In genomic region chr14:54866588-54866987, GRCh38 we compare ENCODE assay signal across 14 cellular contexts. TPM values are rescaled to one million over a fixed set of nuclear protein-coding genes. Genes with fewer than 3 reads are reported as not detected.
DNase-seq lines count a peak whose midpoint lies in the region; ATAC-seq and TF ChIP-seq lines count a peak whose summit lies in the region.
"Had no signal": no experiment of that assay in that cellular context is flagged by ENCODE, and none has a peak within 500 bp of the region (broad histone marks: within the 10 kb centered on the region; RNA-seq: fewer than 3 reads in every experiment).

No MANE protein-coding gene starts in this region.

- peaks cover 14% of the 10 kb centered on the region for H3K79me2 ChIP-seq in GM23338 (replicated peaks; ENCODE audit: insufficient read depth)

- no peak for TF ChIP-seq POLR2A in NB4 (IDR thresholded peaks at IDR 0.05; ENCODE audit: extremely low read depth, insufficient read length)
- no peak for TF ChIP-seq POLR2A in spleen (IDR thresholded peaks at IDR 0.05)

- H3K36me3 Mint-ChIP-seq in central memory CD8-positive, alpha-beta T cell (ENCODE audit: insufficient read depth) = peaks cover 11% of the 10 kb centered on the region
- H3K36me3 Mint-ChIP-seq in natural killer cell (no peaks in the 10 kb centered on the region), GM23338 (ENCODE audit: low read depth) (peaks cover 9% of the 10 kb centered on the region)
- H3K36me3 Mint-ChIP-seq: neural progenitor cell had no signal

- H3K4me3 ChIP-seq in NB4 (ENCODE audit: low read depth, low read length) = no peak overlapping the region
- no peak overlapping the region for H3K4me3 ChIP-seq in spleen
- H3K4me3 ChIP-seq in GM23338 = no peak overlapping the region
- H3K4me3 ChIP-seq: coronary artery, neural progenitor cell had no signal

- H3K27me3 ChIP-seq in spleen (replicated peaks in 1 of 7) (no peaks in the 10 kb centered on the region), GM23338 (ENCODE audit: insufficient read depth) (no peaks in the 10 kb centered on the region)
- H3K27me3 ChIP-seq: neural progenitor cell had no signal

- no peaks in the 10 kb centered on the region for H3F3A ChIP-seq in GM23338 (replicated peaks; ENCODE audit: low read depth)

- WGBS in spleen, 5 donors = 64 to 84% (median 78%) methylated on average over 4 of the region's 4 CpGs

- in situ Hi-C loops in GM13977 (cut with MboI; ENCODE audit: low pct_unique_long_range_greater_than_20kb, low sequenced_read_pairs, unreplicated experiment) = no loop called here

- no peak for ATAC-seq in central memory CD8-positive, alpha-beta T cell (replicated peaks; ENCODE audit: extremely low read depth, poor library complexity, severe bottlenecking)
- ATAC-seq in natural killer cell (peak in 2 of 3 donors; percentile 41 to 47), HG02678 (IDR thresholded peaks at IDR 0.05; ENCODE audit: unreplicated experiment) (no peak), GM23338 (no peak)

- intact Hi-C loops in natural killer cell (cut with micrococcal nuclease) = no loop called here
- intact Hi-C loops in spleen (cut with DNase I; ENCODE audit: low total_unique reads) = no loop called here

- H3K4me1 ChIP-seq in spleen (peaks cover 0 to 21% (median 12%) of the 10 kb centered on the region in 6 donors), GM23338 (ENCODE audit: insufficient read depth) (peaks cover 4% of the 10 kb centered on the region)

- H3K9me3 ChIP-seq in spleen = no peaks in the 10 kb centered on the region

- no peak for TF ChIP-seq CTCF in GM13977 (IDR thresholded peaks at IDR 0.05; ENCODE audit: extremely low read depth, insufficient read depth, missing control alignments)
- TF ChIP-seq CTCF in NB4 (IDR thresholded peaks at IDR 0.05; ENCODE audit: low read depth, low read length) = no peak
- no peak for TF ChIP-seq CTCF in natural killer cell (IDR thresholded peaks at IDR 0.05)
- TF ChIP-seq CTCF in spleen (IDR thresholded peaks at IDR 0.05 in 8 of 11, conservative IDR thresholded peaks at IDR 0.05 in 3 of 11) = no peak
- no peak for TF ChIP-seq CTCF in GM23338 (conservative IDR thresholded peaks at IDR 0.05; ENCODE audit: low read depth in 2 of 2)

- H3K4me3 Mint-ChIP-seq in central memory CD8-positive, alpha-beta T cell = no peak overlapping the region
- H3K4me3 Mint-ChIP-seq in natural killer cell (no peak overlapping the region), GM23338 (no peak overlapping the region)
- H3K4me3 Mint-ChIP-seq: HFFc6, memory B cell, neural progenitor cell had no signal

- peaks cover 0 to 29% (median 2%) of the 10 kb centered on the region in 6 donors for H3K36me3 ChIP-seq in spleen
- H3K36me3 ChIP-seq in GM23338 (ENCODE audit: insufficient read depth) = no peaks in the 10 kb centered on the region
- H3K36me3 ChIP-seq: neural progenitor cell had no signal

- no peaks in the 10 kb centered on the region for H3K9me2 ChIP-seq in GM23338 (ENCODE audit: insufficient read depth)

- DNase-seq in GM13977 (ENCODE audit: low spot score) = peak; percentile 45
- DNase-seq in NB4 (ENCODE audit: low read depth) = peak; percentile 31
- no peak for DNase-seq in central memory CD8-positive, alpha-beta T cell (ENCODE audit: low spot score in 2 of 2)
- DNase-seq in natural killer cell = no peak
- no peak for DNase-seq in spleen
- no peak for DNase-seq in GM23338 (ENCODE audit: low spot score)
- DNase-seq: activated naive CD4-positive, alpha-beta T cell treated with Interleukin-2 at 50 U/mL for 16 hours; HFFc6; NCI-H2081; RPMI8226 had no signal

- H3K4me1 Mint-ChIP-seq in central memory CD8-positive, alpha-beta T cell = peaks cover 29% of the 10 kb centered on the region
- peaks cover 39 to 57% of the 10 kb centered on the region in 2 donors for H3K4me1 Mint-ChIP-seq in natural killer cell
- H3K4me1 Mint-ChIP-seq in GM23338 = peaks cover 17% of the 10 kb centered on the region

- no peak overlapping the region for H2AFZ ChIP-seq in GM23338
- H2AFZ ChIP-seq: neural progenitor cell had no signal

- H3K27me3 Mint-ChIP-seq in central memory CD8-positive, alpha-beta T cell = no peaks in the 10 kb centered on the region
- no peaks in the 10 kb centered on the region for H3K27me3 Mint-ChIP-seq in natural killer cell (ENCODE audit: low read depth in 2 of 2)
- H3K27me3 Mint-ChIP-seq in GM23338 (ENCODE audit: insufficient read depth, low read depth, poor library complexity) = peaks cover 13% of the 10 kb centered on the region
- H3K27me3 Mint-ChIP-seq: memory B cell had no signal

- H3K4me2 ChIP-seq in GM23338 = no peak overlapping the region
- H3K4me2 ChIP-seq: neural progenitor cell had no signal

- H3K27ac ChIP-seq in spleen (no peak overlapping the region), GM23338 (ENCODE audit: low read depth) (no peak overlapping the region)
- H3K27ac ChIP-seq: coronary artery, neural progenitor cell had no signal

- H3K9me3 Mint-ChIP-seq in central memory CD8-positive, alpha-beta T cell = no peaks in the 10 kb centered on the region
- no peaks in the 10 kb centered on the region for H3K9me3 Mint-ChIP-seq in natural killer cell
- peaks cover 10% of the 10 kb centered on the region for H3K9me3 Mint-ChIP-seq in GM23338
- H3K9me3 Mint-ChIP-seq: HFFc6, memory B cell had no signal

- peak overlapping the region; percentile 48 for H3K27ac Mint-ChIP-seq in central memory CD8-positive, alpha-beta T cell (ENCODE audit: low read depth)
- H3K27ac Mint-ChIP-seq in natural killer cell (peak overlapping the region; percentile 33 to 77), GM23338 (no peak overlapping the region)
- H3K27ac Mint-ChIP-seq: HFFc6, memory B cell, neural progenitor cell had no signal

- no peaks in the 10 kb centered on the region for H4K20me1 ChIP-seq in GM23338 (replicated peaks; ENCODE audit: insufficient read depth)

TF ChIP-seq in GM23338, 12 proteins besides CTCF, POLR2A, EP300 and RAD21:
- no peak for TF ChIP-seq ZNF114 (CRISPR knock-in tag; IDR thresholded peaks at IDR 0.05)
- TF ChIP-seq EZH2phosphoT487 (IDR thresholded peaks at IDR 0.05; ENCODE audit: unreplicated experiment) = no peak
- no peak for TF ChIP-seq REST (IDR thresholded peaks at IDR 0.05; ENCODE audit: unreplicated experiment)
- no peak for TF ChIP-seq STAT1 (IDR thresholded peaks at IDR 0.05; ENCODE audit: unreplicated experiment)
- no peak for TF ChIP-seq EZH2 (IDR thresholded peaks at IDR 0.05; ENCODE audit: low read depth, unreplicated experiment)
- TF ChIP-seq ZNF331 (CRISPR knock-in tag; IDR thresholded peaks at IDR 0.05; ENCODE audit: low read depth) = no peak
- no peak for TF ChIP-seq CREB1 (CRISPR knock-in tag; IDR thresholded peaks at IDR 0.05; ENCODE audit: low read depth)
- TF ChIP-seq ETS1 (IDR thresholded peaks at IDR 0.05) = no peak
- no peak for TF ChIP-seq NANOG (IDR thresholded peaks at IDR 0.05; ENCODE audit: borderline replicate concordance)
- TF ChIP-seq JUNB (IDR thresholded peaks at IDR 0.05; ENCODE audit: unreplicated experiment) = no peak
TF ChIP-seq in GM23338: peak in this region for 0.

RNA-seq across cellular contexts. Expression of gene GCH1, which starts 36.0 kb away (rescaled TPM):
- total RNA-seq in natural killer cell (10 to 100 TPM; 51.7 to 71.5 (median 52.6) TPM), spleen (10 to 100 TPM; 11.2 to 23.3 (median 21.2) TPM)
- polyA plus RNA-seq in spleen (10 to 100 TPM; 12.1 to 21.2 (median 14.4) TPM), GM23338 (2016; fragmentation: Nextera tagmentation; extraction: Ambion mirVana) (8.7 and 9.3 TPM in 2 replicates)
- total RNA-seq in GM23338 (2014; rRNA removed; shearing (Covaris generic)) = 15.0 and 22.2 TPM in 2 replicates

Comparison
In these comparisons a context has a peak if more than half of its experiments do, and no peak if none do; other contexts are left out.
1. DNase-seq: peak in GM13977 (single experiment) and NB4 (single experiment); none in central memory CD8-positive, alpha-beta T cell (0 of 2), natural killer cell (single experiment), spleen (single experiment) and GM23338 (single experiment).
2. ATAC-seq: peak in natural killer cell (2 of 3); none in central memory CD8-positive, alpha-beta T cell (single experiment), HG02678 (single experiment) and GM23338 (single experiment).